8 cellular contexts compared by ENCODE assay signal in the genomic region with DNA sequence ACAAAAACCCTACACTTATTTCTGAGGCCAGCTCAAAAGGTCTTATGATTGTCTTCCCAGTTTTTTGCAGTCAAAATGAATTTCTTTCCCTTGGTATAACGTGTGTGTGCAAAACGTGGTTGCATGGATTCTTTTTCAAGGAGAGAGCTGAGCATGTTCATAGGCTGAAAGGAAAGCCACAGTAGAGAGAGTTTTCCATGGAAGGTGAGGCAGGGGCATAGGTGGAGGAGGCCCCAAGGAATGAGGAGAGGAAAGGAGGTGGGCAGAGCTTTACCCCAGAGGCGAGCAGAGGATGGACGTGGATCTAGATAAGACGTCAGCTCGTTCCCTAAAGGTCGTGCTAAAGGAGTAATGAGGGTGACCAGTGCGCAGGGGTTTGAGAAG. TPM values are rescaled to one million over a fixed set of nuclear protein-coding genes. Genes with fewer than 3 reads are reported as not detected.
A peak's percentile ranks its signal among the peaks of the same experiment; 100 is the strongest.
DNase-seq lines count a peak whose midpoint lies in the region; TF ChIP-seq lines count a peak whose summit lies in the region.

No MANE protein-coding gene starts in this region.

- H3K4me3 ChIP-seq in WERI-Rb-1 (ENCODE audit: low read depth, low read length) = peak overlapping the region; percentile 63
- peak overlapping the region; percentile 17 for H3K4me3 ChIP-seq in iPS-11a (ENCODE audit: low read depth, low read length)

- POLR2A ChIA-PET in activated CD4-positive, alpha-beta T cell treated with anti-CD3 and anti-CD28 coated beads, Interleukin-2, amount 10 ng/mL, durations not matched to agents 7 days and 5 days (lab: Charles Lee) = interaction anchor here (0.7 to 1.1 kb wide), 3 partner anchors 11 to 57 kb away, joined by 3 to 4 read pairs (median 3); partner anchors contain the start of gene UBB

- H3K36me3 Mint-ChIP-seq in activated CD4-positive, alpha-beta T cell treated with anti-CD3 and anti-CD28 coated beads, Interleukin-2, amount 10 ng/mL, durations not matched to agents 7 days and 5 days (ENCODE audit: low read depth) = peaks cover 46% of the 10 kb centered on the region

- no peaks in the 10 kb centered on the region for H3K9me3 Mint-ChIP-seq in activated CD4-positive, alpha-beta T cell treated with anti-CD3 and anti-CD28 coated beads, Interleukin-2, amount 10 ng/mL, durations not matched to agents 7 days and 5 days

- no peaks in the 10 kb centered on the region for H3K27me3 ChIP-seq in WERI-Rb-1 (ENCODE audit: insufficient read depth, low read depth, severe bottlenecking)

- H3K4me1 Mint-ChIP-seq in activated CD4-positive, alpha-beta T cell treated with anti-CD3 and anti-CD28 coated beads, Interleukin-2, amount 10 ng/mL, durations not matched to agents 7 days and 5 days = peaks cover 55% of the 10 kb centered on the region

- CTCF ChIA-PET in activated CD4-positive, alpha-beta T cell treated with anti-CD3 and anti-CD28 coated beads, Interleukin-2, amount 10 ng/mL, durations not matched to agents 7 days and 5 days (lab: Charles Lee) = interaction anchor here (1.0 to 1.6 kb wide), 7 partner anchors 10 to 98 kb away, joined by 3 to 5 read pairs (median 4); partner anchors contain the start of gene TRPV2

- peak overlapping the region; percentile 100 for H3K4me3 Mint-ChIP-seq in activated CD4-positive, alpha-beta T cell treated with anti-CD3 and anti-CD28 coated beads, Interleukin-2, amount 10 ng/mL, durations not matched to agents 7 days and 5 days

- peak overlapping the region; percentile 86 for H3K27ac ChIP-seq in WERI-Rb-1
- H3K27ac ChIP-seq in substantia nigra (ENCODE audit: low read depth, low read length, poor library complexity, severe bottlenecking) = peak overlapping the region; percentile 95

- H3K36me3 ChIP-seq in WERI-Rb-1 = peaks cover 43% of the 10 kb centered on the region

- peak overlapping the region; percentile 99 for H3K27ac Mint-ChIP-seq in activated CD4-positive, alpha-beta T cell treated with anti-CD3 and anti-CD28 coated beads, Interleukin-2, amount 10 ng/mL, durations not matched to agents 7 days and 5 days

- no peaks in the 10 kb centered on the region for H3K27me3 Mint-ChIP-seq in activated CD4-positive, alpha-beta T cell treated with anti-CD3 and anti-CD28 coated beads, Interleukin-2, amount 10 ng/mL, durations not matched to agents 7 days and 5 days

- no peaks in the 10 kb centered on the region for H3K9me3 ChIP-seq in WERI-Rb-1 (ENCODE audit: severe bottlenecking)

- no peak for TF ChIP-seq CTCF in WERI-Rb-1 (IDR thresholded peaks at IDR 0.05; ENCODE audit: low read depth, low read length)

- DNase-seq in activated CD4-positive, alpha-beta T cell treated with anti-CD3 and anti-CD28 coated beads, Interleukin-2, amount 10 ng/mL, durations not matched to agents 7 days and 5 days = no peak
- DNase-seq in activated CD4-positive, alpha-beta T cell treated with anti-CD3 and anti-CD28 coated beads, Interleukin-2, amount 50 U/mL, for 48 hours = no peak
- DNase-seq in WERI-Rb-1 = no peak
- no peak for DNase-seq in substantia nigra (lab: John Stamatoyannopoulos, UW)
- no peak for DNase-seq in NCI-H1694 treated with DMSO at 0.1 percent for 48 hours (lab: John Stamatoyannopoulos, UW)
- no peak for DNase-seq in SKM-1 (lab: John Stamatoyannopoulos, UW; ENCODE audit: unreplicated experiment)
- no peak for DNase-seq in KG1 (lab: John Stamatoyannopoulos, UW)

RNA-seq across cellular contexts. Expression of gene TRPV2, which starts 22.8 kb away (rescaled TPM):
- total RNA-seq in activated CD4-positive, alpha-beta T cell treated with anti-CD3 and anti-CD28 coated beads, Interleukin-2, amount 10 ng/mL, durations not matched to agents 7 days and 5 days = 100 to 1,000 TPM; 114 to 134 TPM

RNA-seq across cellular contexts. Expression of gene LRRC75A, which starts 53.8 kb away (rescaled TPM):
- total RNA-seq in activated CD4-positive, alpha-beta T cell treated with anti-CD3 and anti-CD28 coated beads, Interleukin-2, amount 10 ng/mL, durations not matched to agents 7 days and 5 days = 1 to 10 TPM; 1.7 to 2.0 TPM

RNA-seq across cellular contexts. Expression of gene UBB, which starts 57.3 kb away (rescaled TPM):
- total RNA-seq in activated CD4-positive, alpha-beta T cell treated with anti-CD3 and anti-CD28 coated beads, Interleukin-2, amount 10 ng/mL, durations not matched to agents 7 days and 5 days = 1,000 to 10,000 TPM; 1,415 to 1,539 TPM
